ENCODE assay signal across 28 cellular contexts in the genomic region with DNA sequence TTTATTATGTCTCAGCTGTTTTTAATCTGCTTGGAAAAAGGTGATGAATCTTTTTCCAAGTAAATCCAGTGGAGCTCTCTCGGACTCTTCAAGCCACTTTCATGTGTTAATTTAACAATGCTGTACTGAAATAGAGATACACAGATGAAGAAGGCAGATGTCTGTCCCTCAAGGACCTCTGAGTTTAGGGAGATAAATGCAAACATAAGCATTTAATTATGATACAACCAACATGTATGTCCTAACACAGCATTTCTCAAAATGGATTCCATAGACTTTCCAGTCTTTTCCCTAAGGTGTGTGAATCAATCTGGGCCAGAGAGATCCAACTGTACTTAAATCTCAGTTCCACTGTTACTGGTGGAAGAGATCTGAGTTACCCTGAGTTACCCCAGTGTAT.
"Had no signal": no experiment of that assay in that cellular context is flagged by ENCODE, and none has a peak within 500 bp of the region (broad histone marks: within the 10 kb centered on the region; RNA-seq: fewer than 3 reads in every experiment).

No MANE protein-coding gene starts in this region.

- H3K9me3 ChIP-seq: colonic mucosa, esophagus muscularis mucosa, esophagus squamous epithelium, gastrocnemius medialis, gastroesophageal sphincter, heart left ventricle, heart right ventricle had no signal

- H3K27ac ChIP-seq: colonic mucosa, coronary artery, dorsolateral prefrontal cortex, epithelial cell of prostate, esophagus muscularis mucosa, esophagus squamous epithelium, foreskin keratinocyte, gastrocnemius medialis, gastroesophageal sphincter, heart left ventricle, heart right ventricle had no signal

- H3K36me3 ChIP-seq: colonic mucosa, esophagus muscularis mucosa, esophagus squamous epithelium, gastrocnemius medialis, gastroesophageal sphincter, heart left ventricle, heart right ventricle had no signal

- H3K4me3 ChIP-seq: colonic mucosa, coronary artery, dorsolateral prefrontal cortex, esophagus muscularis mucosa, esophagus squamous epithelium, gastrocnemius medialis, gastroesophageal sphincter, heart left ventricle, heart right ventricle had no signal

- FAIRE-seq: colon, endometrium, endothelial cell of umbilical vein, frontal cortex had no signal

- H3K27me3 ChIP-seq: colonic mucosa, esophagus muscularis mucosa, esophagus squamous epithelium, foreskin keratinocyte, gastrocnemius medialis, gastroesophageal sphincter, heart left ventricle, heart right ventricle had no signal

- DNase-seq: colonic mucosa; cortex of kidney; dermis blood vessel endothelial cell; dorsolateral prefrontal cortex; effector CD4-positive, alpha-beta T cell; effector CD8-positive, alpha-beta T cell; effector memory CD4-positive, alpha-beta T cell; effector memory CD8-positive, alpha-beta T cell; endodermal cell; erythroblast; esophagus squamous epithelium; foreskin fibroblast; foreskin keratinocyte; foreskin melanocyte; gastrocnemius medialis; glutamatergic neuron; head of caudate nucleus; heart left ventricle; heart right ventricle had no signal

- H3K4me1 ChIP-seq: colonic mucosa, esophagus muscularis mucosa, esophagus squamous epithelium, foreskin keratinocyte, gastrocnemius medialis, gastroesophageal sphincter, heart left ventricle, heart right ventricle had no signal

- ATAC-seq: effector memory CD8-positive, alpha-beta T cell; esophagus mucosa; foreskin keratinocyte; gastrocnemius medialis; gastroesophageal sphincter; heart left ventricle; heart right ventricle had no signal
